21 cellular contexts compared by ENCODE assay signal in genomic region chr2:36981911-36982310, GRCh38.
"Had no signal": no experiment of that assay in that cellular context is flagged by ENCODE, and none has a peak within 500 bp of the region (broad histone marks: within the 10 kb centered on the region; RNA-seq: fewer than 3 reads in every experiment).

No MANE protein-coding gene starts in this region.

- H3K4me1 ChIP-seq: SJSA1 had no signal

- H3K27ac ChIP-seq: SJSA1, SK-N-MC had no signal

- H3K4me3 ChIP-seq: MG63, SJSA1, SK-N-MC had no signal

- H3K36me3 ChIP-seq: SJSA1 had no signal

- DNase-seq: KBM-7, MG63, NCI-H1092, NCI-H1105 treated with DMSO at 0.1 percent for 48 hours, NCI-H1417 treated with DMSO at 0.1 percent for 48 hours, NCI-H146, NCI-H1694 treated with DMSO at 0.1 percent for 48 hours, NCI-H1930, NCI-H2081, NCI-H2107, NCI-H2171, NCI-H226, NCI-H446, NCI-H510A, NCI-H524 treated with DMSO at 0.1 percent for 48 hours, NCI-H69, NCI-H774, Right ventricle myocardium superior, SIG-M5 had no signal

- H3K27me3 ChIP-seq: MG63, SJSA1 had no signal

- H3K9me3 ChIP-seq: MG63, SJSA1 had no signal
